Comparison of ENCODE assay signal across 11 cellular contexts in the genomic region with DNA sequence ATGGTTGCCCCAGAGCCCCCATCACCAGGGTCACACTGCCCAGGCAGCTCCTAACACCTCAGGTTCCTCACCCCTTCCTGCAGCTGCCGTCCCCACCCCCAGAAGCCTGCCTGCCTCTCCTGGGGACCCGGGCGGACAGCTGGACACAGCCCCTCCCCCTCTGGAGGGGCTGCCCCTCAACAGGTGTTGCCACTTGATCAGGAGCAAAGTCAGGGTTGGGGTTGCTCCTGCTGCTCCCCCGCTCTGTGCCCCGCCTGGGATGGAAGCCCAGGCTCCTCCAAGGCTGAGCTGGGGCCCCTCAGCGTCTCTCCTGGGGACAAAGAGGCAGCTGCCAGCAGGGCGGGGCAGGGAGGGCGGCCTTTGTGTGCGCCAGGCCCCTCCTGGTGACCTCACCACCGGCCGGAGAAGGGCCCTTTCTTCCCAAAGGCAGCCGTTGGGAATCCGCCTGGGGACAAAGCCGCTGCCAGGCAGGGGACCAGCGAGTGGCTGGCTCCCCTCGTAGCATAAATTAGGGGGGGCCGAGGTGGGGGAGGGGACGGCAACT. TPM values are rescaled to one million over a fixed set of nuclear protein-coding genes. Genes with fewer than 3 reads are reported as not detected.
DNase-seq lines count a peak whose midpoint lies in the region; ATAC-seq and TF ChIP-seq lines count a peak whose summit lies in the region.
"Had no signal": no experiment of that assay in that cellular context is flagged by ENCODE, and none has a peak within 500 bp of the region (broad histone marks: within the 10 kb centered on the region; RNA-seq: fewer than 3 reads in every experiment).

No MANE protein-coding gene starts in this region.

- H3K27ac Mint-ChIP-seq in brain (peak overlapping the region; percentile 81 to 100 (median 96)), type B pancreatic cell (no peak overlapping the region), natural killer cell (no peak overlapping the region)
- H3K27ac Mint-ChIP-seq: activated CD8-positive, alpha-beta T cell treated with anti-CD3 and anti-CD28 coated beads for 36 hours had no signal

- TF ChIP-seq CTCF in brain (conservative IDR thresholded peaks at IDR 0.05), result peak in 1 of 2 experiments; percentile 6
- TF ChIP-seq CTCF in lower lobe of right lung (IDR thresholded peaks at IDR 0.05), result no peak
- peak; percentile 16 for TF ChIP-seq CTCF in type B pancreatic cell (conservative IDR thresholded peaks at IDR 0.05)
- TF ChIP-seq CTCF in natural killer cell (IDR thresholded peaks at IDR 0.05), result no peak

- ATAC-seq in lower lobe of right lung, result peak; percentile 45 to 58
- no peak for ATAC-seq in natural killer cell
- no peak for ATAC-seq in HG03139 (IDR thresholded peaks at IDR 0.05; ENCODE audit: unreplicated experiment)
- ATAC-seq in HG03045 (IDR thresholded peaks at IDR 0.05; ENCODE audit: unreplicated experiment), result no peak
- ATAC-seq: activated CD8-positive, alpha-beta T cell treated with anti-CD3 and anti-CD28 coated beads for 36 hours had no signal

- no peak overlapping the region for H3K4me3 ChIP-seq in lower lobe of right lung
- H3K4me3 ChIP-seq: skin epidermis had no signal

- no peaks in the 10 kb centered on the region for H3K9me3 Mint-ChIP-seq in brain
- no peaks in the 10 kb centered on the region for H3K9me3 Mint-ChIP-seq in type B pancreatic cell
- H3K9me3 Mint-ChIP-seq in natural killer cell, result no peaks in the 10 kb centered on the region
- H3K9me3 Mint-ChIP-seq: activated CD8-positive, alpha-beta T cell treated with anti-CD3 and anti-CD28 coated beads for 36 hours had no signal

- peak overlapping the region in 1 of 5 experiments; percentile 43 for H3K4me3 Mint-ChIP-seq in brain
- H3K4me3 Mint-ChIP-seq in type B pancreatic cell, result no peak overlapping the region
- H3K4me3 Mint-ChIP-seq in natural killer cell, result no peak overlapping the region
- H3K4me3 Mint-ChIP-seq: activated CD8-positive, alpha-beta T cell treated with anti-CD3 and anti-CD28 coated beads for 36 hours had no signal

- no peaks in the 10 kb centered on the region for H3K36me3 Mint-ChIP-seq in brain
- no peaks in the 10 kb centered on the region for H3K36me3 Mint-ChIP-seq in type B pancreatic cell
- H3K36me3 Mint-ChIP-seq in natural killer cell, result no peaks in the 10 kb centered on the region

- intact Hi-C loops in lower lobe of right lung (cut with DNase I), result no loop called here
- intact Hi-C loops in natural killer cell (cut with micrococcal nuclease), result no loop called here

- H3K9me3 ChIP-seq in lower lobe of right lung, result no peaks in the 10 kb centered on the region

- DNase-seq in NCI-H2227 (lab: John Stamatoyannopoulos, UW; ENCODE audit: unreplicated experiment) (peak; percentile 39), NCI-H2227 treated with DMSO at 0.1 percent for 48 hours (lab: John Stamatoyannopoulos, UW) (no peak), lower lobe of right lung (peak; percentile 77), type B pancreatic cell (ENCODE audit: extremely low spot score, unreplicated experiment) (no peak), natural killer cell (no peak)
- DNase-seq: ACHN; activated CD8-positive, alpha-beta T cell treated with anti-CD3 and anti-CD28 coated beads for 36 hours had no signal

- no peaks in the 10 kb centered on the region for H3K36me3 ChIP-seq in lower lobe of right lung

- peaks cover 58% of the 10 kb centered on the region for H3K4me1 Mint-ChIP-seq in brain
- peaks cover 6% of the 10 kb centered on the region for H3K4me1 Mint-ChIP-seq in type B pancreatic cell (ENCODE audit: unreplicated experiment)
- H3K4me1 Mint-ChIP-seq in natural killer cell, result peaks cover 0 to 5% of the 10 kb centered on the region in 2 donors

- peak overlapping the region; percentile 86 for H3K27ac ChIP-seq in lower lobe of right lung

- H3K27me3 ChIP-seq in lower lobe of right lung (ENCODE audit: low read depth), result no peaks in the 10 kb centered on the region

- peaks cover 68% of the 10 kb centered on the region for H3K4me1 ChIP-seq in lower lobe of right lung

- H3K27me3 Mint-ChIP-seq in brain, result no peaks in the 10 kb centered on the region
- no peaks in the 10 kb centered on the region for H3K27me3 Mint-ChIP-seq in type B pancreatic cell
- H3K27me3 Mint-ChIP-seq in natural killer cell (ENCODE audit: low read depth in 2 of 2), result peaks cover 0 to 2% of the 10 kb centered on the region in 2 donors
- H3K27me3 Mint-ChIP-seq: activated CD8-positive, alpha-beta T cell treated with anti-CD3 and anti-CD28 coated beads for 36 hours had no signal

RNA-seq across cellular contexts. Expression of gene TRMT61A, which starts 13.6 kb away (rescaled TPM):
- 17.1 TPM for polyA plus RNA-seq in brain (ENCODE audit: insufficient read depth, low read depth, low replicate concordance)
- total RNA-seq in lower lobe of right lung (11.0 TPM), type B pancreatic cell (ENCODE audit: low replicate concordance) (10.8 and 12.4 TPM in 2 replicates), natural killer cell (1 to 10 TPM; 8.1 to 9.4 (median 9.1) TPM)

RNA-seq across cellular contexts. Expression of gene BAG5, which starts 19.8 kb away (rescaled TPM):
- polyA plus RNA-seq in brain (ENCODE audit: insufficient read depth, low read depth, low replicate concordance), result 19.6 TPM
- total RNA-seq in lower lobe of right lung (29.8 TPM), type B pancreatic cell (ENCODE audit: low replicate concordance) (23.3 and 30.5 TPM in 2 replicates), natural killer cell (10 to 100 TPM; 36.1 to 48.0 (median 47.0) TPM)

RNA-seq across cellular contexts. Expression of gene CKB, which starts 20.0 kb away (rescaled TPM):
- 2,462 TPM for polyA plus RNA-seq in brain (ENCODE audit: insufficient read depth, low read depth, low replicate concordance)
- total RNA-seq in lower lobe of right lung (115 TPM), type B pancreatic cell (ENCODE audit: low replicate concordance) (180 and 323 TPM in 2 replicates), natural killer cell (10 to 100 TPM in 1 of 3 donors, 1 to 10 TPM in 2; 4.0 to 37.4 (median 9.0) TPM)

RNA-seq across cellular contexts. Expression of gene COA8, which starts 20.1 kb away (rescaled TPM):
- 83.6 TPM for polyA plus RNA-seq in brain (ENCODE audit: insufficient read depth, low read depth, low replicate concordance)
- total RNA-seq in lower lobe of right lung (33.0 TPM), type B pancreatic cell (ENCODE audit: low replicate concordance) (39.8 and 42.5 TPM in 2 replicates), natural killer cell (10 to 100 TPM; 22.2 to 32.0 (median 24.9) TPM)

Comparison
In these comparisons a context has a peak if more than half of its experiments do, and no peak if none do; other contexts are left out.
1. DNase-seq: peak in NCI-H2227 (single experiment) and lower lobe of right lung (single experiment); none in NCI-H2227 treated with DMSO at 0.1 percent for 48 hours (single experiment), type B pancreatic cell (single experiment) and natural killer cell (single experiment).
2. H3K27ac Mint-ChIP-seq: peak in brain (5 of 5); none in type B pancreatic cell (single experiment) and natural killer cell (0 of 2).
3. ATAC-seq: peak in lower lobe of right lung (2 of 2); none in natural killer cell (0 of 3), HG03139 (single experiment) and HG03045 (single experiment).